In the genomic region with DNA sequence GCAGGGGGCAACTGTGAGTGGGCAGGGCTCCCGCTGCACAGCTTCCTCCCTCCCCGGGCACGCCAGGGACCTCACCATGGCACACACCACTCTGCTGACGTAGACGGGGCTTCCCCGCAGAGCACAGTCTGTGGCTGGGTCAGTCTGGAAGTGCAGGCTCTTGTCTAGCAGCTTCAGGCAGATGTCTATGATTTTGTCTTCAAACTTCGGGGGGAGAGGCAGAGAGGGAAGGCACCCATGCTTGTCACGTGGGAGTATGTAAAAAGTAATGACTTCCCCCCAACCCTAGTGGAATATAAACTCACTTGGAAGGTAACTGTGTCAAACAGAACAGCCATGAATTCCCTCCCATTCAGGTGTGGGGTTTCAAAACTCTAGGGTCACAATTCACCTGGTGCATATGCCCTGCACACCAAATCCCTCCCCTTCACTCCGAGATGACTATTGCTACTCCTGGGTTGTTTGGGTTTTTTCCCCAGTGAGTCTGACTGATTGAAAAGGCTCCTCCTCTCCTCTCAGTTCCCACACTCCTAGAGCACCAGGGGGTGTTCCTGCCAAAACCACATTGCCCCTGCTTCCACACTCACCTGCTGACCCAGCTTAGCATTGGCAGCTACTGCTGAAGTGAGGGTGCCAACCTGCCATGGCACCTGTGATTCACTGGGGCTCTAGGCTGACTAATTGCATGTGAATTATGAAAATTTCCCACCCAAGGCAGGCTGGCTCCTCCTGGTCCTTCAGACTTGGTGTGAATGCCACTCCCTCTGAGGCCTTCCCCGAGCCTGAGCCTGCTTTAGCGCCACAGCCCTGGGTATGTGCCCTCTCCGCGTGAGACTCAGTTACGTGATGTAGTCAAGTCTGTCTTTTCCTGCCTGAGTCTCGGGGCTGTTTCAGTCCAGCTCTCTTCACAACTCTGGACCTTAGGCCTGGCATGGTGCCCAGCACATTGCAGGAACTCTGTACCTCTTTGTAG, we compare ENCODE assay signal across 1 cellular context.
TF ChIP-seq lines count a peak whose summit lies in the region.

No MANE protein-coding gene starts in this region.

TF ChIP-seq in GM12878, 131 proteins besides CTCF, POLR2A, EP300 and RAD21 (continued from another document and continues in another):
- TF ChIP-seq NFXL1 (IDR thresholded peaks at IDR 0.05; ENCODE audit: borderline replicate concordance): no peak
- TF ChIP-seq, protein P1, sequence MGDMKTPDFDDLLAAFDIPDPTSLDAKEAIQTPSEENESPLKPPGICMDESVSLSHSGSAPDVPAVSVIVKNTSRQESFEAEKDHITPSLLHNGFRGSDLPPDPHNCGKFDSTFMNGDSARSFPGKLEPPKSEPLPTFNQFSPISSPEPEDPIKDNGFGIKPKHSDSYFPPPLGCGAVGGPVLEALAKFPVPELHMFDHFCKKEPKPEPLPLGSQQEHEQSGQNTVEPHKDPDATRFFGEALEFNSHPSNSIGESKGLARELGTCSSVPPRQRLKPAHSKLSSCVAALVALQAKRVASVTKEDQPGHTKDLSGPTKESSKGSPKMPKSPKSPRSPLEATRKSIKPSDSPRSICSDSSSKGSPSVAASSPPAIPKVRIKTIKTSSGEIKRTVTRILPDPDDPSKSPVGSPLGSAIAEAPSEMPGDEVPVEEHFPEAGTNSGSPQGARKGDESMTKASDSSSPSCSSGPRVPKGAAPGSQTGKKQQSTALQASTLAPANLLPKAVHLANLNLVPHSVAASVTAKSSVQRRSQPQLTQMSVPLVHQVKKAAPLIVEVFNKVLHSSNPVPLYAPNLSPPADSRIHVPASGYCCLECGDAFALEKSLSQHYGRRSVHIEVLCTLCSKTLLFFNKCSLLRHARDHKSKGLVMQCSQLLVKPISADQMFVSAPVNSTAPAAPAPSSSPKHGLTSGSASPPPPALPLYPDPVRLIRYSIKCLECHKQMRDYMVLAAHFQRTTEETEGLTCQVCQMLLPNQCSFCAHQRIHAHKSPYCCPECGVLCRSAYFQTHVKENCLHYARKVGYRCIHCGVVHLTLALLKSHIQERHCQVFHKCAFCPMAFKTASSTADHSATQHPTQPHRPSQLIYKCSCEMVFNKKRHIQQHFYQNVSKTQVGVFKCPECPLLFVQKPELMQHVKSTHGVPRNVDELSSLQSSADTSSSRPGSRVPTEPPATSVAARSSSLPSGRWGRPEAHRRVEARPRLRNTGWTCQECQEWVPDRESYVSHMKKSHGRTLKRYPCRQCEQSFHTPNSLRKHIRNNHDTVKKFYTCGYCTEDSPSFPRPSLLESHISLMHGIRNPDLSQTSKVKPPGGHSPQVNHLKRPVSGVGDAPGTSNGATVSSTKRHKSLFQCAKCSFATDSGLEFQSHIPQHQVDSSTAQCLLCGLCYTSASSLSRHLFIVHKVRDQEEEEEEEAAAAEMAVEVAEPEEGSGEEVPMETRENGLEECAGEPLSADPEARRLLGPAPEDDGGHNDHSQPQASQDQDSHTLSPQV (IDR thresholded peaks at IDR 0.05): no peak
- no peak for TF ChIP-seq SMC3 (IDR thresholded peaks at IDR 0.05; ENCODE audit: borderline replicate concordance, low read length)
- TF ChIP-seq HDAC6 (IDR thresholded peaks at IDR 0.05; ENCODE audit: unreplicated experiment): no peak
- TF ChIP-seq ZNF622 (IDR thresholded peaks at IDR 0.05): no peak
- TF ChIP-seq RUNX3 (IDR thresholded peaks at IDR 0.05; ENCODE audit: low read length): peak; percentile 83
- no peak for TF ChIP-seq SREBF2 (IDR thresholded peaks at IDR 0.05; ENCODE audit: low read length)
- no peak for TF ChIP-seq SMAD1 (IDR thresholded peaks at IDR 0.05; ENCODE audit: low read depth, partially characterized antibody)
- TF ChIP-seq SUZ12 (IDR thresholded peaks at IDR 0.05; ENCODE audit: unreplicated experiment): no peak
- peak; percentile 66; the same call in 1 of the 2 replicates for TF ChIP-seq DPF2 (IDR thresholded peaks at IDR 0.05)
- no peak for TF ChIP-seq CREB1 (IDR thresholded peaks at IDR 0.05; ENCODE audit: low read depth)
- no peak for TF ChIP-seq PML (IDR thresholded peaks at IDR 0.05; ENCODE audit: low read length)
- peak; percentile 19 to 51; a peak in 3 of 4 replicates for TF ChIP-seq BHLHE40 (IDR thresholded peaks at IDR 0.05; ENCODE audit: borderline replicate concordance in 1 of 2, low read depth in 2 of 2, low read length in 1 of 2)
- peak; percentile 91; the same call in 1 of the 2 replicates for TF ChIP-seq WRNIP1 (IDR thresholded peaks at IDR 0.05; ENCODE audit: borderline replicate concordance, low read depth, low read length)
- TF ChIP-seq YBX1 (IDR thresholded peaks at IDR 0.05): no peak
- TF ChIP-seq CBFB (IDR thresholded peaks at IDR 0.05; ENCODE audit: low read depth): peak; percentile 66; the same call in 1 of the 2 replicates
- no peak for TF ChIP-seq ZZZ3 (IDR thresholded peaks at IDR 0.05; ENCODE audit: control insufficient read depth, insufficient read length, low read depth)
- TF ChIP-seq TBL1XR1 (IDR thresholded peaks at IDR 0.05; ENCODE audit: low read depth, low read length): peak; percentile 37; the same call in 1 of the 2 replicates
- TF ChIP-seq, protein P2, sequence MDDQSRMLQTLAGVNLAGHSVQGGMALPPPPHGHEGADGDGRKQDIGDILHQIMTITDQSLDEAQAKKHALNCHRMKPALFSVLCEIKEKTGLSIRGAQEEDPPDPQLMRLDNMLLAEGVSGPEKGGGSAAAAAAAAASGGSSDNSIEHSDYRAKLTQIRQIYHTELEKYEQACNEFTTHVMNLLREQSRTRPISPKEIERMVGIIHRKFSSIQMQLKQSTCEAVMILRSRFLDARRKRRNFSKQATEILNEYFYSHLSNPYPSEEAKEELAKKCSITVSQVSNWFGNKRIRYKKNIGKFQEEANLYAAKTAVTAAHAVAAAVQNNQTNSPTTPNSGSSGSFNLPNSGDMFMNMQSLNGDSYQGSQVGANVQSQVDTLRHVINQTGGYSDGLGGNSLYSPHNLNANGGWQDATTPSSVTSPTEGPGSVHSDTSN (IDR thresholded peaks at IDR 0.05; ENCODE audit: insufficient replicate concordance, low read depth, low read length): no peak
- TF ChIP-seq NR2F1 (conservative IDR thresholded peaks at IDR 0.05): peak; percentile 60
- TF ChIP-seq RELA (IDR thresholded peaks at IDR 0.05; ENCODE audit: borderline replicate concordance, partially characterized antibody): no peak
- no peak for TF ChIP-seq STAT1 (conservative IDR thresholded peaks at IDR 0.05)
- TF ChIP-seq, protein P3, sequence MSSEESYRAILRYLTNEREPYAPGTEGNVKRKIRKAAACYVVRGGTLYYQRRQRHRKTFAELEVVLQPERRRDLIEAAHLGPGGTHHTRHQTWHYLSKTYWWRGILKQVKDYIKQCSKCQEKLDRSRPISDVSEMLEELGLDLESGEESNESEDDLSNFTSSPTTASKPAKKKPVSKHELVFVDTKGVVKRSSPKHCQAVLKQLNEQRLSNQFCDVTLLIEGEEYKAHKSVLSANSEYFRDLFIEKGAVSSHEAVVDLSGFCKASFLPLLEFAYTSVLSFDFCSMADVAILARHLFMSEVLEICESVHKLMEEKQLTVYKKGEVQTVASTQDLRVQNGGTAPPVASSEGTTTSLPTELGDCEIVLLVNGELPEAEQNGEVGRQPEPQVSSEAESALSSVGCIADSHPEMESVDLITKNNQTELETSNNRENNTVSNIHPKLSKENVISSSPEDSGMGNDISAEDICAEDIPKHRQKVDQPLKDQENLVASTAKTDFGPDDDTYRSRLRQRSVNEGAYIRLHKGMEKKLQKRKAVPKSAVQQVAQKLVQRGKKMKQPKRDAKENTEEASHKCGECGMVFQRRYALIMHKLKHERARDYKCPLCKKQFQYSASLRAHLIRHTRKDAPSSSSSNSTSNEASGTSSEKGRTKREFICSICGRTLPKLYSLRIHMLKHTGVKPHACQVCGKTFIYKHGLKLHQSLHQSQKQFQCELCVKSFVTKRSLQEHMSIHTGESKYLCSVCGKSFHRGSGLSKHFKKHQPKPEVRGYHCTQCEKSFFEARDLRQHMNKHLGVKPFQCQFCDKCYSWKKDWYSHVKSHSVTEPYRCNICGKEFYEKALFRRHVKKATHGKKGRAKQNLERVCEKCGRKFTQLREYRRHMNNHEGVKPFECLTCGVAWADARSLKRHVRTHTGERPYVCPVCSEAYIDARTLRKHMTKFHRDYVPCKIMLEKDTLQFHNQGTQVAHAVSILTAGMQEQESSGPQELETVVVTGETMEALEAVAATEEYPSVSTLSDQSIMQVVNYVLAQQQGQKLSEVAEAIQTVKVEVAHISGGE (CRISPR knock-in tag; IDR thresholded peaks at IDR 0.05): no peak
- TF ChIP-seq, protein P4, sequence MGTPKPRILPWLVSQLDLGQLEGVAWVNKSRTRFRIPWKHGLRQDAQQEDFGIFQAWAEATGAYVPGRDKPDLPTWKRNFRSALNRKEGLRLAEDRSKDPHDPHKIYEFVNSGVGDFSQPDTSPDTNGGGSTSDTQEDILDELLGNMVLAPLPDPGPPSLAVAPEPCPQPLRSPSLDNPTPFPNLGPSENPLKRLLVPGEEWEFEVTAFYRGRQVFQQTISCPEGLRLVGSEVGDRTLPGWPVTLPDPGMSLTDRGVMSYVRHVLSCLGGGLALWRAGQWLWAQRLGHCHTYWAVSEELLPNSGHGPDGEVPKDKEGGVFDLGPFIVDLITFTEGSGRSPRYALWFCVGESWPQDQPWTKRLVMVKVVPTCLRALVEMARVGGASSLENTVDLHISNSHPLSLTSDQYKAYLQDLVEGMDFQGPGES (IDR thresholded peaks at IDR 0.05): no peak
- no peak for TF ChIP-seq CEBPB (IDR thresholded peaks at IDR 0.05; ENCODE audit: borderline replicate concordance in 1 of 2, low read depth in 2 of 2, low read length in 2 of 2)
- TF ChIP-seq MTA2 (IDR thresholded peaks at IDR 0.05; ENCODE audit: low read depth): peak; percentile 76
- no peak for TF ChIP-seq ETV6 (conservative IDR thresholded peaks at IDR 0.05 in 1 of 2, IDR thresholded peaks at IDR 0.05 in 1 of 2; ENCODE audit: borderline replicate concordance in 1 of 2, low read depth in 1 of 2)
- no peak for TF ChIP-seq SIX5 (IDR thresholded peaks at IDR 0.05; ENCODE audit: low read depth, low read length, severe bottlenecking)
- TF ChIP-seq, protein P5, sequence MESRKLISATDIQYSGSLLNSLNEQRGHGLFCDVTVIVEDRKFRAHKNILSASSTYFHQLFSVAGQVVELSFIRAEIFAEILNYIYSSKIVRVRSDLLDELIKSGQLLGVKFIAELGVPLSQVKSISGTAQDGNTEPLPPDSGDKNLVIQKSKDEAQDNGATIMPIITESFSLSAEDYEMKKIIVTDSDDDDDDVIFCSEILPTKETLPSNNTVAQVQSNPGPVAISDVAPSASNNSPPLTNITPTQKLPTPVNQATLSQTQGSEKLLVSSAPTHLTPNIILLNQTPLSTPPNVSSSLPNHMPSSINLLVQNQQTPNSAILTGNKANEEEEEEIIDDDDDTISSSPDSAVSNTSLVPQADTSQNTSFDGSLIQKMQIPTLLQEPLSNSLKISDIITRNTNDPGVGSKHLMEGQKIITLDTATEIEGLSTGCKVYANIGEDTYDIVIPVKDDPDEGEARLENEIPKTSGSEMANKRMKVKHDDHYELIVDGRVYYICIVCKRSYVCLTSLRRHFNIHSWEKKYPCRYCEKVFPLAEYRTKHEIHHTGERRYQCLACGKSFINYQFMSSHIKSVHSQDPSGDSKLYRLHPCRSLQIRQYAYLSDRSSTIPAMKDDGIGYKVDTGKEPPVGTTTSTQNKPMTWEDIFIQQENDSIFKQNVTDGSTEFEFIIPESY (IDR thresholded peaks at IDR 0.05): no peak
- no peak for TF ChIP-seq HCFC1 (IDR thresholded peaks at IDR 0.05; ENCODE audit: low read length)
- no peak for TF ChIP-seq RFX5 (IDR thresholded peaks at IDR 0.05; ENCODE audit: low read depth, low read length)
- no peak for TF ChIP-seq SUPT20H (IDR thresholded peaks at IDR 0.05; ENCODE audit: borderline replicate concordance, control insufficient read depth, low read depth, low read length)
- TF ChIP-seq, protein P6, sequence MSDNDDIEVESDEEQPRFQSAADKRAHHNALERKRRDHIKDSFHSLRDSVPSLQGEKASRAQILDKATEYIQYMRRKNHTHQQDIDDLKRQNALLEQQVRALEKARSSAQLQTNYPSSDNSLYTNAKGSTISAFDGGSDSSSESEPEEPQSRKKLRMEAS (IDR thresholded peaks at IDR 0.05; ENCODE audit: low read depth, low read length): peak; percentile 75; the same call in 1 of the 2 replicates
- TF ChIP-seq CHD2 (IDR thresholded peaks at IDR 0.05; ENCODE audit: borderline replicate concordance, low read depth, low read length): peak; percentile 47; the same call in 1 of the 2 replicates
- TF ChIP-seq, protein P7, sequence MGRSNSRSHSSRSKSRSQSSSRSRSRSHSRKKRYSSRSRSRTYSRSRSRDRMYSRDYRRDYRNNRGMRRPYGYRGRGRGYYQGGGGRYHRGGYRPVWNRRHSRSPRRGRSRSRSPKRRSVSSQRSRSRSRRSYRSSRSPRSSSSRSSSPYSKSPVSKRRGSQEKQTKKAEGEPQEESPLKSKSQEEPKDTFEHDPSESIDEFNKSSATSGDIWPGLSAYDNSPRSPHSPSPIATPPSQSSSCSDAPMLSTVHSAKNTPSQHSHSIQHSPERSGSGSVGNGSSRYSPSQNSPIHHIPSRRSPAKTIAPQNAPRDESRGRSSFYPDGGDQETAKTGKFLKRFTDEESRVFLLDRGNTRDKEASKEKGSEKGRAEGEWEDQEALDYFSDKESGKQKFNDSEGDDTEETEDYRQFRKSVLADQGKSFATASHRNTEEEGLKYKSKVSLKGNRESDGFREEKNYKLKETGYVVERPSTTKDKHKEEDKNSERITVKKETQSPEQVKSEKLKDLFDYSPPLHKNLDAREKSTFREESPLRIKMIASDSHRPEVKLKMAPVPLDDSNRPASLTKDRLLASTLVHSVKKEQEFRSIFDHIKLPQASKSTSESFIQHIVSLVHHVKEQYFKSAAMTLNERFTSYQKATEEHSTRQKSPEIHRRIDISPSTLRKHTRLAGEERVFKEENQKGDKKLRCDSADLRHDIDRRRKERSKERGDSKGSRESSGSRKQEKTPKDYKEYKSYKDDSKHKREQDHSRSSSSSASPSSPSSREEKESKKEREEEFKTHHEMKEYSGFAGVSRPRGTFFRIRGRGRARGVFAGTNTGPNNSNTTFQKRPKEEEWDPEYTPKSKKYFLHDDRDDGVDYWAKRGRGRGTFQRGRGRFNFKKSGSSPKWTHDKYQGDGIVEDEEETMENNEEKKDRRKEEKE (IDR thresholded peaks at IDR 0.05): peak; percentile 37; the same call in 1 of the 2 replicates
- no peak; the same call in 1 of the 2 replicates for TF ChIP-seq FOXM1 (IDR thresholded peaks at IDR 0.05; ENCODE audit: low read depth, low read length)
- TF ChIP-seq, protein P8, sequence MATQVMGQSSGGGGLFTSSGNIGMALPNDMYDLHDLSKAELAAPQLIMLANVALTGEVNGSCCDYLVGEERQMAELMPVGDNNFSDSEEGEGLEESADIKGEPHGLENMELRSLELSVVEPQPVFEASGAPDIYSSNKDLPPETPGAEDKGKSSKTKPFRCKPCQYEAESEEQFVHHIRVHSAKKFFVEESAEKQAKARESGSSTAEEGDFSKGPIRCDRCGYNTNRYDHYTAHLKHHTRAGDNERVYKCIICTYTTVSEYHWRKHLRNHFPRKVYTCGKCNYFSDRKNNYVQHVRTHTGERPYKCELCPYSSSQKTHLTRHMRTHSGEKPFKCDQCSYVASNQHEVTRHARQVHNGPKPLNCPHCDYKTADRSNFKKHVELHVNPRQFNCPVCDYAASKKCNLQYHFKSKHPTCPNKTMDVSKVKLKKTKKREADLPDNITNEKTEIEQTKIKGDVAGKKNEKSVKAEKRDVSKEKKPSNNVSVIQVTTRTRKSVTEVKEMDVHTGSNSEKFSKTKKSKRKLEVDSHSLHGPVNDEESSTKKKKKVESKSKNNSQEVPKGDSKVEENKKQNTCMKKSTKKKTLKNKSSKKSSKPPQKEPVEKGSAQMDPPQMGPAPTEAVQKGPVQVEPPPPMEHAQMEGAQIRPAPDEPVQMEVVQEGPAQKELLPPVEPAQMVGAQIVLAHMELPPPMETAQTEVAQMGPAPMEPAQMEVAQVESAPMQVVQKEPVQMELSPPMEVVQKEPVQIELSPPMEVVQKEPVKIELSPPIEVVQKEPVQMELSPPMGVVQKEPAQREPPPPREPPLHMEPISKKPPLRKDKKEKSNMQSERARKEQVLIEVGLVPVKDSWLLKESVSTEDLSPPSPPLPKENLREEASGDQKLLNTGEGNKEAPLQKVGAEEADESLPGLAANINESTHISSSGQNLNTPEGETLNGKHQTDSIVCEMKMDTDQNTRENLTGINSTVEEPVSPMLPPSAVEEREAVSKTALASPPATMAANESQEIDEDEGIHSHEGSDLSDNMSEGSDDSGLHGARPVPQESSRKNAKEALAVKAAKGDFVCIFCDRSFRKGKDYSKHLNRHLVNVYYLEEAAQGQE (IDR thresholded peaks at IDR 0.05; ENCODE audit: low read depth, low read length): no peak
